In genomic region chr1:16712593-16713383, GRCh38 we compare ENCODE assay signal across 1 cellular context. TPM values are rescaled to one million over a fixed set of nuclear protein-coding genes. Genes with fewer than 3 reads are reported as not detected.
"Had no signal": no experiment of that assay in that cellular context is flagged by ENCODE, and none has a peak within 500 bp of the region (broad histone marks: within the 10 kb centered on the region; RNA-seq: fewer than 3 reads in every experiment).

No MANE protein-coding gene starts in this region.

RNA-seq across cellular contexts. Expression of gene RNU1-4, which starts 27.5 kb away (rescaled TPM):
- total RNA-seq: osteoblast had no signal

RNA-seq across cellular contexts. Expression of gene RNU1-3, which starts 46.0 kb away (rescaled TPM):
- total RNA-seq: osteoblast had no signal
